18 cellular contexts compared by ENCODE assay signal in the genomic region with DNA sequence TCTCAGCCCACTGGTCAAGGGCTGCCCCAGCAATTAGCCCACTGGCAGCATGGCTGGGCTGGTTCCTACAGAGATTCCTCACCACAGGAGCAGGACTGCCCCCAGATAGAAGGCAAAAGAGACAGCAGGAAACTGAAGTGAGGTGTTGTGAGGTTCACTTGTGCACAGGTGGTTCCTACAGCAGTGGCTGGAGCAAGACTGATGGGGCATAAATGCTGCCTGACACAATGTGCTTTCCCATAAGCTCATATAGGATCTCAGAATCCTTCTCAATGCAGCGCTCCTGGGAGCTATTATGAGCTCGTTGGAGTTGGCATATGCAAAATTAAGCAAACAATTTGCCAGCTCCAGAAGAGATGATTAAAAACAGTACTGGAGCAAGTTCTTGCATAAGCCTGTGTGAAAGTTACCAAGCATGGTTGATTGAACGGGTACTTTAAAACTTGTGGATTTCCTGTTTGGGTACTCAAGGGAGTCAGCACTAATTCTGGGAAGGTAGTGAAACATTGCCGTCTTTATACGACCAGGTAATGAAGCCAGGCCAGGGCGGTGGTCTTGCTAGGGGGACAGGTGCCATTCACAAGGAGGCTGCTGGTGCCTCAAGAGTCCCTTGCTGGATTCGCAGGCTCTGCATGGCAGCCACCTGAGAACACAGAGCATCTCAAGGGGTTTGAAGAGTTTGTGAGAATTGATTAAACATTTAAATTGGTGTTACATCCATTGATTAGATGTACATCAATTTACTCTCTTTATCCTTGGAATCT. TPM values are rescaled to one million over a fixed set of nuclear protein-coding genes. Genes with fewer than 3 reads are reported as not detected.
DNase-seq lines count a peak whose midpoint lies in the region; ATAC-seq and TF ChIP-seq lines count a peak whose summit lies in the region.
"Had no signal": no experiment of that assay in that cellular context is flagged by ENCODE, and none has a peak within 500 bp of the region (broad histone marks: within the 10 kb centered on the region; RNA-seq: fewer than 3 reads in every experiment).

No MANE protein-coding gene starts in this region.

- no CpG with 5 or more reads among the region's 7 CpGs for WGBS in H9 (ENCODE audit: extremely low coverage, insufficient read length, low lambda C conversion rate)
- WGBS in mammary epithelial cell (ENCODE audit: low coverage, missing lambda C conversion rate), result 88% methylated on average over 7 of the region's 7 CpGs

- H3F3A ChIP-seq in GM23338 (replicated peaks; ENCODE audit: low read depth), result 0 out of 2 replicates have a peak, but pooled peaks cover 3% of the 10 kb centered on the region

- no peak overlapping the region; the same call in 1 of the 2 replicates for H3K14ac ChIP-seq in H9 (ENCODE audit: insufficient read depth, low read length)

- H3K9ac ChIP-seq in BLaER1 (no peak overlapping the region), H9 (ENCODE audit: extremely low read depth, insufficient read length, low read length) (no peak overlapping the region), colonic mucosa (ENCODE audit: low read depth in 2 of 2, low read length in 2 of 2) (no peak overlapping the region), mammary epithelial cell (ENCODE audit: insufficient read depth, low read length) (no peak overlapping the region)

- TF ChIP-seq CTCF in H9 (conservative IDR thresholded peaks at IDR 0.05), result no peak
- no peak for TF ChIP-seq CTCF in left lung (IDR thresholded peaks at IDR 0.05)
- TF ChIP-seq CTCF in colonic mucosa (IDR thresholded peaks at IDR 0.05), result no peak
- TF ChIP-seq CTCF in mammary epithelial cell (conservative IDR thresholded peaks at IDR 0.05 in 1 of 2, IDR thresholded peaks at IDR 0.05 in 1 of 2; ENCODE audit: extremely low read depth in 1 of 2, insufficient read depth in 1 of 2, low read depth in 1 of 2, low read length in 2 of 2), result no peak
- no peak for TF ChIP-seq CTCF in GM23338 (conservative IDR thresholded peaks at IDR 0.05; ENCODE audit: low read depth in 2 of 2)

- no peaks in the 10 kb centered on the region for H3K9me2 ChIP-seq in GM23338 (ENCODE audit: insufficient read depth)

- H3K36me3 Mint-ChIP-seq in H9 (ENCODE audit: insufficient read depth in 1 of 3, low read depth in 3 of 3), result peaks cover 5 to 12% (median 6%) of the 10 kb centered on the region in 3 experiments; a peak in 4 of 7 replicates
- H3K36me3 Mint-ChIP-seq in activated T-cell treated with anti-CD3 and anti-CD28 coated beads, Interleukin-2, amount 50 U/mL, for 72 hours (ENCODE audit: insufficient read depth in 2 of 2), result peaks cover 10 to 16% of the 10 kb centered on the region in 2 donors
- peaks cover 6% of the 10 kb centered on the region; the same call in 1 of the 3 replicates for H3K36me3 Mint-ChIP-seq in GM23338 (ENCODE audit: low read depth)

- H2BK120ac ChIP-seq in H9 (ENCODE audit: low read depth, low read length, poor library complexity, severe bottlenecking), result no peak overlapping the region

- intact Hi-C loops in left lung (cut with DNase I) (no loop called here), colonic mucosa (cut with DNase I) (no loop called here), mammary epithelial cell (cut with micrococcal nuclease) (no loop called here)

- in situ Hi-C loops in mammary epithelial cell (cut with MboI; ENCODE audit: low sequenced_read_pairs in 2 of 2), result no loop called here

- H3K27ac ChIP-seq in BLaER1, result no peak overlapping the region; the same call in 1 of the 2 replicates
- H3K27ac ChIP-seq in H9 (ENCODE audit: insufficient read length, low read depth, low read length), result no peak overlapping the region
- no peak overlapping the region for H3K27ac ChIP-seq in left lung
- no peak overlapping the region for H3K27ac ChIP-seq in colonic mucosa
- no peak overlapping the region for H3K27ac ChIP-seq in mammary epithelial cell (ENCODE audit: insufficient read depth, low read depth, low read length)
- H3K27ac ChIP-seq in GM23338 (ENCODE audit: low read depth), result no peak overlapping the region
- H3K27ac ChIP-seq: left ventricle myocardium inferior, right lobe of liver had no signal

- H3K23me2 ChIP-seq in H9 (ENCODE audit: insufficient read length, low read depth, low read length, poor library complexity, severe bottlenecking), result no peaks in the 10 kb centered on the region

- H2AFZ ChIP-seq in H9 (ENCODE audit: low read length) (no peak overlapping the region), mammary epithelial cell (ENCODE audit: low read depth, low read length) (no peak overlapping the region), GM23338 (no peak overlapping the region)

- DNase-seq in H9, result no peak
- DNase-seq in activated T-cell treated with anti-CD3 and anti-CD28 coated beads, Interleukin-2, amount 50 U/mL, for 72 hours, result no peak
- no peak for DNase-seq in left lung
- no peak for DNase-seq in colonic mucosa
- no peak for DNase-seq in mammary epithelial cell
- no peak for DNase-seq in GM23338 (ENCODE audit: low spot score)
- DNase-seq: dermis blood vessel endothelial cell, EL, erythroblast, left ventricle myocardium inferior, NCI-H187, NCI-H446 treated with DMSO at 0.1 percent for 48 hours, right lobe of liver, SHP77 treated with DMSO at 0.1 percent for 48 hours, T-helper 9 cell had no signal

- H4K8ac ChIP-seq in H9 (replicated peaks; ENCODE audit: insufficient read length, low read depth, low read length), result no peak overlapping the region

- H4K20me1 ChIP-seq in BLaER1, result no peaks in the 10 kb centered on the region
- no peaks in the 10 kb centered on the region for H4K20me1 ChIP-seq in H9 (ENCODE audit: control insufficient read depth, insufficient read depth, insufficient read length)
- no peaks in the 10 kb centered on the region for H4K20me1 ChIP-seq in mammary epithelial cell (ENCODE audit: insufficient read depth, low read length)
- H4K20me1 ChIP-seq in GM23338 (replicated peaks; ENCODE audit: insufficient read depth), result no peaks in the 10 kb centered on the region

- no TSS peak for BruUV-seq in mammary epithelial cell (replicated peaks; lab: Mats Ljungman, UMichigan)

- no peak overlapping the region for H3K4ac ChIP-seq in H9 (ENCODE audit: low read depth, low read length)

- H2BK5ac ChIP-seq in H9 (ENCODE audit: insufficient read length, low read length), result no peak overlapping the region

- ATAC-seq in activated T-cell treated with anti-CD3 and anti-CD28 coated beads, Interleukin-2, amount 50 U/mL, for 72 hours (replicated peaks in 1 of 2), result peak; percentile 67 to 69
- ATAC-seq in left lung (peak; percentile 32), GM19455 (IDR thresholded peaks at IDR 0.05; ENCODE audit: unreplicated experiment) (no peak), GM23338 (no peak)
- ATAC-seq: HepG2, right lobe of liver had no signal

- no peak overlapping the region for H3K4me3 Mint-ChIP-seq in H9
- H3K4me3 Mint-ChIP-seq in activated T-cell treated with anti-CD3 and anti-CD28 coated beads, Interleukin-2, amount 50 U/mL, for 72 hours, result peak overlapping the region; percentile 27 to 57
- no peak overlapping the region for H3K4me3 Mint-ChIP-seq in GM23338

- H3K36me3 ChIP-seq in BLaER1, result no peaks in the 10 kb centered on the region
- H3K36me3 ChIP-seq in left lung, result no peaks in the 10 kb centered on the region
- H3K36me3 ChIP-seq in colonic mucosa, result no peaks in the 10 kb centered on the region
- no peaks in the 10 kb centered on the region for H3K36me3 ChIP-seq in mammary epithelial cell (ENCODE audit: insufficient read depth, low read length)
- no peaks in the 10 kb centered on the region for H3K36me3 ChIP-seq in GM23338 (ENCODE audit: insufficient read depth)
- H3K36me3 ChIP-seq: left ventricle myocardium inferior, right lobe of liver had no signal

- no peak overlapping the region for H3K23ac ChIP-seq in H9 (ENCODE audit: insufficient read length, low read depth, low read length)

- no peak overlapping the region for H2BK20ac ChIP-seq in H9 (ENCODE audit: low read depth, low read length, poor library complexity, severe bottlenecking)

- H3K27me3 ChIP-seq in BLaER1 (no peaks in the 10 kb centered on the region), H9 (ENCODE audit: insufficient read depth, low read length) (no peaks in the 10 kb centered on the region), left lung (no peaks in the 10 kb centered on the region), colonic mucosa (no peaks in the 10 kb centered on the region), mammary epithelial cell (ENCODE audit: insufficient read depth, low read length) (no peaks in the 10 kb centered on the region), GM23338 (ENCODE audit: insufficient read depth) (no peaks in the 10 kb centered on the region)
- H3K27me3 ChIP-seq: right lobe of liver had no signal

- no peak overlapping the region for H2BK12ac ChIP-seq in H9 (ENCODE audit: insufficient read length, low read depth, low read length)

- H3K4me3 ChIP-seq in BLaER1, result no peak overlapping the region
- H3K4me3 ChIP-seq in left lung, result no peak overlapping the region
- H3K4me3 ChIP-seq in colonic mucosa, result no peak overlapping the region
- no peak overlapping the region for H3K4me3 ChIP-seq in mammary epithelial cell (replicated peaks in 1 of 3; ENCODE audit: insufficient read depth in 1 of 3, low read depth in 2 of 3, low read length in 3 of 3)
- H3K4me3 ChIP-seq in GM23338, result no peak overlapping the region
- H3K4me3 ChIP-seq: left ventricle myocardium inferior, right lobe of liver had no signal

- no peak overlapping the region for H3K56ac ChIP-seq in H9 (ENCODE audit: insufficient read length, low read depth, low read length)

- H3K9me3 Mint-ChIP-seq in H9, result peaks cover 2 to 10% of the 10 kb centered on the region in 2 experiments; a peak in 2 of 5 replicates
- peaks cover 6 to 7% of the 10 kb centered on the region in 2 donors for H3K9me3 Mint-ChIP-seq in activated T-cell treated with anti-CD3 and anti-CD28 coated beads, Interleukin-2, amount 50 U/mL, for 72 hours
- no peaks in the 10 kb centered on the region; the same call in 2 of the 3 replicates for H3K9me3 Mint-ChIP-seq in GM23338

- CTCF ChIA-PET in mammary epithelial cell (lab: Charles Lee; ENCODE audit: low non-redundant PET), result no interaction called here

- H3K27me3 Mint-ChIP-seq in H9 (ENCODE audit: low read depth) (no peaks in the 10 kb centered on the region; the same call in 1 of the 2 replicates), GM23338 (ENCODE audit: insufficient read depth, low read depth, poor library complexity) (no peaks in the 10 kb centered on the region)
- no peaks in the 10 kb centered on the region for H3K27me3 Mint-ChIP-seq in activated T-cell treated with anti-CD3 and anti-CD28 coated beads, Interleukin-2, amount 50 U/mL, for 72 hours (ENCODE audit: low read depth)

- H3K27ac Mint-ChIP-seq in H9 (no peak overlapping the region), GM23338 (no peak overlapping the region)
- peak overlapping the region; percentile 10 for H3K27ac Mint-ChIP-seq in activated T-cell treated with anti-CD3 and anti-CD28 coated beads, Interleukin-2, amount 50 U/mL, for 72 hours

- no peak overlapping the region for H4K91ac ChIP-seq in H9 (ENCODE audit: insufficient read length, low read depth, low read length)

- no peak overlapping the region for H3T11ph ChIP-seq in H9 (ENCODE audit: low read length)

- H3K18ac ChIP-seq in H9 (ENCODE audit: insufficient read length, low read depth, low read length), result no peak overlapping the region

- H2BK15ac ChIP-seq in H9 (ENCODE audit: low read depth, low read length), result peak overlapping the region; percentile 42; the same call in 1 of the 2 replicates

- dilution Hi-C loops in mammary epithelial cell (cut with HindIII; ENCODE audit: low sequenced_read_pairs), result loop anchor here (5.0 kb wide), 2 partner anchors 42 to 92 kb away; no protein-coding TSS in a partner anchor

- peaks cover 2% of the 10 kb centered on the region; the same call in 1 of the 2 replicates for H3K9me3 ChIP-seq in BLaER1
- H3K9me3 ChIP-seq in H9 (ENCODE audit: control insufficient read depth, low read depth, low read length), result no peaks in the 10 kb centered on the region
- H3K9me3 ChIP-seq in left lung, result no peaks in the 10 kb centered on the region
- no peaks in the 10 kb centered on the region for H3K9me3 ChIP-seq in colonic mucosa
- no peaks in the 10 kb centered on the region for H3K9me3 ChIP-seq in mammary epithelial cell (replicated peaks; ENCODE audit: insufficient read depth, low read length)
- H3K9me3 ChIP-seq: left ventricle myocardium inferior, right lobe of liver had no signal

- H3K79me2 ChIP-seq in H9 (ENCODE audit: insufficient read depth, low read length) (no peaks in the 10 kb centered on the region), mammary epithelial cell (ENCODE audit: insufficient read depth, low read length) (no peaks in the 10 kb centered on the region), GM23338 (replicated peaks; ENCODE audit: insufficient read depth) (no peaks in the 10 kb centered on the region)

- H3K79me1 ChIP-seq in H9 (ENCODE audit: insufficient read depth, low read depth, low read length, poor library complexity, severe bottlenecking), result no peaks in the 10 kb centered on the region

- peak overlapping the region; percentile 68 for H3K4me2 ChIP-seq in BLaER1
- H3K4me2 ChIP-seq in H9 (ENCODE audit: insufficient read depth, insufficient read length, low read length), result no peak overlapping the region
- no peak overlapping the region for H3K4me2 ChIP-seq in mammary epithelial cell (ENCODE audit: insufficient read depth, low read depth, low read length)
- no peak overlapping the region for H3K4me2 ChIP-seq in GM23338

- H3K4me1 ChIP-seq in BLaER1 (peaks cover 17% of the 10 kb centered on the region), H9 (ENCODE audit: insufficient read depth, low read length) (peaks cover 4% of the 10 kb centered on the region; the same call in 1 of the 2 replicates), left lung (no peaks in the 10 kb centered on the region), colonic mucosa (no peaks in the 10 kb centered on the region), mammary epithelial cell (ENCODE audit: insufficient read depth, low read length) (no peaks in the 10 kb centered on the region), GM23338 (ENCODE audit: insufficient read depth) (peaks cover 14% of the 10 kb centered on the region)
- H3K4me1 ChIP-seq: left ventricle myocardium inferior, right lobe of liver had no signal

- H4K5ac ChIP-seq in H9 (ENCODE audit: insufficient read length, low read depth, low read length), result no peak overlapping the region

- no peak overlapping the region for H2AK5ac ChIP-seq in H9 (ENCODE audit: insufficient read length, low read length)

- H3K4me1 Mint-ChIP-seq in H9 (peaks cover 12 to 19% of the 10 kb centered on the region in 2 experiments), GM23338 (peaks cover 14% of the 10 kb centered on the region; the same call in 2 of the 3 replicates)
- H3K4me1 Mint-ChIP-seq in activated T-cell treated with anti-CD3 and anti-CD28 coated beads, Interleukin-2, amount 50 U/mL, for 72 hours (ENCODE audit: low read depth), result peaks cover 78% of the 10 kb centered on the region

RNA-seq across cellular contexts. Expression of a gene that starts 20.3 kb away (rescaled TPM):
- total RNA-seq in H9 (2021), result 11.8 and 12.1 TPM in 2 replicates
- total RNA-seq in activated T-cell treated with anti-CD3 and anti-CD28 coated beads, Interleukin-2, amount 50 U/mL, for 72 hours, result 10 to 100 TPM; 42.9 to 49.2 TPM
- 1 to 10 TPM; 7.0 to 7.3 TPM for total RNA-seq in left lung
- under 1 TPM; 0.93 to 0.94 TPM for total RNA-seq in colonic mucosa
- total RNA-seq in mammary epithelial cell, result 1 to 10 TPM; 5.3 to 9.5 TPM
- 8.2 TPM for polyA plus RNA-seq in mammary epithelial cell
- polyA minus RNA-seq in mammary epithelial cell, result 11.5 TPM
- total RNA-seq in GM23338 (2014; rRNA removed; shearing (Covaris generic)), result 27.5 and 28.5 TPM in 2 replicates
- polyA plus RNA-seq in GM23338 (2016; fragmentation: Nextera tagmentation; extraction: Ambion mirVana), result 10.8 and 12.6 TPM in 2 replicates

Comparison
In these comparisons a context has a peak if more than half of its experiments do, and no peak if none do; other contexts are left out.
1. H3K4me3 Mint-ChIP-seq: peak in activated T-cell treated with anti-CD3 and anti-CD28 coated beads, Interleukin-2, amount 50 U/mL, for 72 hours (2 of 2); none in H9 (0 of 2) and GM23338 (single experiment).
2. ATAC-seq: peak in activated T-cell treated with anti-CD3 and anti-CD28 coated beads, Interleukin-2, amount 50 U/mL, for 72 hours (2 of 2) and left lung (single experiment); none in GM19455 (single experiment) and GM23338 (single experiment).